20 cellular contexts compared by ENCODE assay signal in genomic region chr13:110303644-110304043, GRCh38. TPM values are rescaled to one million over a fixed set of nuclear protein-coding genes. Genes with fewer than 3 reads are reported as not detected.
DNase-seq lines count a peak whose midpoint lies in the region; ATAC-seq, FAIRE-seq and TF ChIP-seq lines count a peak whose summit lies in the region.
"Had no signal": no experiment of that assay in that cellular context is flagged by ENCODE, and none has a peak within 500 bp of the region (broad histone marks: within the 10 kb centered on the region; RNA-seq: fewer than 3 reads in every experiment).

No MANE protein-coding gene starts in this region.

- H3K79me2 ChIP-seq in ACC112 (ENCODE audit: control insufficient read depth, insufficient read depth, low read length, unreplicated experiment), result peaks cover 96% of the 10 kb centered on the region

- peaks cover 10% of the 10 kb centered on the region; the same call in 1 of the 2 replicates for H3K36me3 ChIP-seq in ACC112 (ENCODE audit: insufficient read depth, low read length)
- peaks cover 87% of the 10 kb centered on the region for H3K36me3 ChIP-seq in brain microvascular endothelial cell (replicated peaks)
- H3K36me3 ChIP-seq in kidney (ENCODE audit: control insufficient read depth in 1 of 2, insufficient read depth in 2 of 2, low read length in 2 of 2), result peaks cover 0 to 3% of the 10 kb centered on the region in 2 donors
- H3K36me3 ChIP-seq in gastrocnemius medialis, result no peaks in the 10 kb centered on the region
- H3K36me3 ChIP-seq: lower lobe of right lung had no signal

- TF ChIP-seq POLR2A in gastrocnemius medialis (IDR thresholded peaks at IDR 0.05), result no peak

- ATAC-seq in gastrocnemius medialis, result no peak
- ATAC-seq: effector memory CD8-positive, alpha-beta T cell; HCT116; lower lobe of right lung; naive thymus-derived CD4-positive, alpha-beta T cell had no signal

- peaks cover 50% of the 10 kb centered on the region for H3K4me1 ChIP-seq in ACC112 (ENCODE audit: control insufficient read depth, insufficient read depth, low read length, unreplicated experiment)
- peaks cover 35 to 57% of the 10 kb centered on the region in 2 donors for H3K4me1 ChIP-seq in kidney (ENCODE audit: control insufficient read depth in 1 of 2, insufficient read depth in 1 of 2, low read depth in 1 of 2, low read length in 2 of 2)
- H3K4me1 ChIP-seq in gastrocnemius medialis, result peaks cover 10 to 14% of the 10 kb centered on the region in 2 donors

- intact Hi-C loops in kidney (cut with DNase I) (loop anchor here (10.0 kb wide), 1 partner anchor 111 kb away; no protein-coding TSS in a partner anchor), gastrocnemius medialis (cut with DNase I; ENCODE audit: low total_unique reads) (loop anchor here (5.0 kb wide), 2 partner anchors 36 to 76 kb away; no protein-coding TSS in a partner anchor)

- H3K27me3 ChIP-seq in ACC112 (ENCODE audit: insufficient read depth, low read length), result no peaks in the 10 kb centered on the region
- H3K27me3 ChIP-seq in brain microvascular endothelial cell (replicated peaks), result no peaks in the 10 kb centered on the region
- H3K27me3 ChIP-seq in gastrocnemius medialis, result peaks cover 13 to 28% (median 23%) of the 10 kb centered on the region in 3 donors

- FAIRE-seq in kidney (lab: Jason Lieb, UNC), result no peak
- FAIRE-seq: frontal cortex had no signal

- peak overlapping the region in 1 of 2 donors; percentile 83 for H3K9ac ChIP-seq in kidney (ENCODE audit: low read length in 2 of 2)

- no peak overlapping the region for H2AFZ ChIP-seq in ACC112 (ENCODE audit: low read length, unreplicated experiment)

- H3K4me3 ChIP-seq in ACC112 (ENCODE audit: low read depth, low read length) (no peak overlapping the region), brain microvascular endothelial cell (ENCODE audit: low read depth, low read length) (peak overlapping the region; percentile 98), kidney (ENCODE audit: low read length in 2 of 2) (peak overlapping the region; percentile 71 to 93), gastrocnemius medialis (peak overlapping the region in 3 of 4 donors; percentile 64 to 78 (median 70))

- DNase-seq in brain microvascular endothelial cell (no peak), kidney (no peak), gastrocnemius medialis (no peak), SW480 (ENCODE audit: low spot score) (no peak), OCI-M2 (lab: John Stamatoyannopoulos, UW; ENCODE audit: unreplicated experiment) (no peak), NCI-H1436 (lab: John Stamatoyannopoulos, UW) (no peak), amniotic stem cell (lab: John Stamatoyannopoulos, UW) (no peak)
- DNase-seq: activated CD4-positive, alpha-beta T cell treated with anti-CD3 and anti-CD28 coated beads, Interleukin-2, amount 50 U/mL, for 4 hours; activated naive CD4-positive, alpha-beta T cell treated with anti-CD3 and anti-CD28 coated beads, Interleukin-2, amount 10 ng/mL, durations not matched to agents 7 days and 5 days; activated T-cell treated with anti-CD3 and anti-CD28 coated beads, Interleukin-2, amount 50 U/mL, for 1 hour; effector memory CD8-positive, alpha-beta T cell; Kasumi-1; lower lobe of right lung; naive thymus-derived CD4-positive, alpha-beta T cell; NCI-H2171; stimulated activated CD4-positive, alpha-beta T cell treated with anti-CD3 and anti-CD28 coated beads, Interleukin-15, amount 100 ng/mL, for 24 hours; stimulated activated naive CD4-positive, alpha-beta T cell had no signal

- in situ Hi-C loops in brain microvascular endothelial cell (cut with HindIII; ENCODE audit: low pct_ligation_motif_present, low sequenced_read_pairs), result no loop called here
- in situ Hi-C loops in gastrocnemius medialis (cut with MboI; ENCODE audit: low sequenced_read_pairs in 4 of 4), result loop anchor here in 1 of 4 donors (5.0 to 10.0 kb wide), 2 partner anchors 66 to 111 kb away; no protein-coding TSS in a partner anchor

- no peaks in the 10 kb centered on the region for H3K9me3 ChIP-seq in kidney (ENCODE audit: control insufficient read depth in 1 of 2, low read length in 2 of 2)
- H3K9me3 ChIP-seq in gastrocnemius medialis, result no peaks in the 10 kb centered on the region
- H3K9me3 ChIP-seq: lower lobe of right lung had no signal

- peak overlapping the region; percentile 67 for H3K27ac ChIP-seq in ACC112 (ENCODE audit: low read depth, low read length)
- peak overlapping the region; percentile 78 for H3K27ac ChIP-seq in brain microvascular endothelial cell
- peak overlapping the region; percentile 89 to 94 for H3K27ac ChIP-seq in kidney (ENCODE audit: low read depth in 2 of 2, low read length in 2 of 2)
- H3K27ac ChIP-seq in gastrocnemius medialis, result peak overlapping the region; percentile 64 to 88 (median 74)

- TF ChIP-seq CTCF in brain microvascular endothelial cell (IDR thresholded peaks at IDR 0.05; ENCODE audit: low read depth, low read length, missing control alignments) (no peak), kidney (IDR thresholded peaks at IDR 0.05; ENCODE audit: borderline replicate concordance, extremely low read depth, insufficient read depth) (no peak), gastrocnemius medialis (IDR thresholded peaks at IDR 0.05 in 4 of 5, conservative IDR thresholded peaks at IDR 0.05 in 1 of 5) (no peak)

RNA-seq across cellular contexts. Expression of gene COL4A1, which starts 3.3 kb away (rescaled TPM):
- 218 TPM for total RNA-seq in kidney
- polyA plus RNA-seq in kidney (ENCODE audit: insufficient read depth, low read depth, low replicate concordance), result 53.0 TPM
- 100 to 1,000 TPM in 3 of 4 donors, 10 to 100 TPM in 1; 60.5 to 127 (median 120) TPM for total RNA-seq in gastrocnemius medialis
- polyA plus RNA-seq: naive thymus-derived CD4-positive, alpha-beta T cell had no signal

RNA-seq across cellular contexts. Expression of gene COL4A2, which starts 3.4 kb away (rescaled TPM):
- total RNA-seq in kidney (265 TPM), gastrocnemius medialis (10 to 100 TPM; 51.2 to 85.8 (median 70.5) TPM)
- 126 TPM for polyA plus RNA-seq in kidney (ENCODE audit: insufficient read depth, low read depth, low replicate concordance)
- polyA plus RNA-seq: naive thymus-derived CD4-positive, alpha-beta T cell had no signal
